ENCODE assay signal across 17 cellular contexts in genomic region chr3:156349111-156349510, GRCh38.
DNase-seq lines count a peak whose midpoint lies in the region; ATAC-seq and TF ChIP-seq lines count a peak whose summit lies in the region.
"Had no signal": no experiment of that assay in that cellular context is flagged by ENCODE, and none has a peak within 500 bp of the region (broad histone marks: within the 10 kb centered on the region; RNA-seq: fewer than 3 reads in every experiment).

No MANE protein-coding gene starts in this region.

- H3K27me3 ChIP-seq in SK-N-SH (ENCODE audit: insufficient read depth) (no peaks in the 10 kb centered on the region), Loucy (ENCODE audit: insufficient read depth, low read length, poor library complexity, severe bottlenecking) (no peaks in the 10 kb centered on the region)
- H3K27me3 ChIP-seq: BLaER1 had no signal

- H3K9me2 ChIP-seq in SK-N-SH, result no peaks in the 10 kb centered on the region
- no peaks in the 10 kb centered on the region for H3K9me2 ChIP-seq in Loucy (replicated peaks; ENCODE audit: low read depth, low read length)

- no peaks in the 10 kb centered on the region for H3K9me3 ChIP-seq in SK-N-SH
- no peaks in the 10 kb centered on the region for H3K9me3 ChIP-seq in Loucy (ENCODE audit: insufficient read depth, low read depth, low read length)
- H3K9me3 ChIP-seq: BLaER1, Caco-2 had no signal

- TF ChIP-seq RAD21 in SK-N-SH (IDR thresholded peaks at IDR 0.05; ENCODE audit: low read length), result no peak

- peaks cover 8% of the 10 kb centered on the region for H3F3A ChIP-seq in SK-N-SH (replicated peaks; ENCODE audit: insufficient read depth)
- no peaks in the 10 kb centered on the region for H3F3A ChIP-seq in Loucy (ENCODE audit: low read depth)

- H3K27ac ChIP-seq in SK-N-SH (ENCODE audit: low read depth in 2 of 2, low read length in 1 of 2), result no peak overlapping the region
- H3K27ac ChIP-seq: 22Rv1, BLaER1, C4-2B, GM23248 had no signal

- H3K79me2 ChIP-seq in SK-N-SH (ENCODE audit: insufficient read depth) (peaks cover 96% of the 10 kb centered on the region), Loucy (ENCODE audit: insufficient read depth, low read length) (no peaks in the 10 kb centered on the region)

- H3K9ac ChIP-seq in SK-N-SH, result no peak overlapping the region
- peak overlapping the region; percentile 8 for H3K9ac ChIP-seq in Loucy (ENCODE audit: low read depth, low read length, poor library complexity, severe bottlenecking)
- H3K9ac ChIP-seq: BLaER1, GM23248 had no signal

- TF ChIP-seq EP300 in SK-N-SH (IDR thresholded peaks at IDR 0.05; ENCODE audit: borderline replicate concordance in 1 of 2, low read depth in 1 of 2, low read length in 1 of 2), result no peak

- POLR2A ChIA-PET in SK-N-SH (lab: Yijun Ruan, JAX), result no interaction called here

- CTCF ChIA-PET in SK-N-SH (lab: Yijun Ruan, JAX), result no interaction called here

- H2AFZ ChIP-seq in SK-N-SH (ENCODE audit: low read depth) (no peak overlapping the region), Loucy (ENCODE audit: low read length) (peak overlapping the region; percentile 54; the same call in 1 of the 2 replicates)
- H2AFZ ChIP-seq: GM23248 had no signal

- no peaks in the 10 kb centered on the region; a peak in 2 of 4 replicates for H3K4me1 ChIP-seq in SK-N-SH (ENCODE audit: control insufficient read depth in 1 of 2, insufficient read depth in 2 of 2, low read depth in 1 of 2, low read length in 1 of 2)
- peaks cover 37% of the 10 kb centered on the region for H3K4me1 ChIP-seq in Loucy (ENCODE audit: insufficient read depth, low read length, poor library complexity, severe bottlenecking)
- H3K4me1 ChIP-seq: Caco-2 had no signal

- H3K4me3 ChIP-seq in SK-N-SH (ENCODE audit: low read depth in 2 of 2, low read length in 1 of 2) (no peak overlapping the region), Loucy (ENCODE audit: low read length, poor library complexity, severe bottlenecking) (no peak overlapping the region)
- H3K4me3 ChIP-seq: BLaER1, GM23248 had no signal

- H3K36me3 ChIP-seq in SK-N-SH (replicated peaks in 1 of 2; ENCODE audit: control insufficient read depth in 1 of 2, insufficient read depth in 2 of 2, low read length in 1 of 2), result peaks cover 15 to 24% of the 10 kb centered on the region in 2 experiments
- H3K36me3 ChIP-seq in Loucy (ENCODE audit: insufficient read depth, low read length), result no peaks in the 10 kb centered on the region
- H3K36me3 ChIP-seq: BLaER1 had no signal

- TF ChIP-seq CTCF in SK-N-SH (IDR thresholded peaks at IDR 0.05), result no peak
- TF ChIP-seq CTCF in Loucy (conservative IDR thresholded peaks at IDR 0.05; ENCODE audit: low read length), result no peak

- no peak for DNase-seq in SK-N-SH
- DNase-seq in left lobe of liver (ENCODE audit: low spot score), result no peak
- no peak for DNase-seq in stimulated activated CD4-positive, alpha-beta T cell treated with anti-CD3 and anti-CD28 coated beads, Interleukin-15, amount 100 ng/mL, for 24 hours
- DNase-seq in NCI-H446 treated with DMSO at 0.1 percent for 48 hours (lab: John Stamatoyannopoulos, UW), result no peak
- DNase-seq: Caco-2; CD4-positive, CD25-positive, alpha-beta regulatory T cell; CD8-positive, alpha-beta T cell; DMS153; DND-41; GM23248; H7; HCEC 1CT had no signal

- H4K20me1 ChIP-seq in SK-N-SH (ENCODE audit: insufficient read depth), result no peaks in the 10 kb centered on the region
- no peaks in the 10 kb centered on the region for H4K20me1 ChIP-seq in Loucy (ENCODE audit: insufficient read depth, low read length, poor library complexity, severe bottlenecking)
- H4K20me1 ChIP-seq: BLaER1 had no signal

- H3K4me2 ChIP-seq in SK-N-SH (no peak overlapping the region), Loucy (ENCODE audit: low read depth, low read length, poor library complexity, severe bottlenecking) (peak overlapping the region; percentile 57)
- H3K4me2 ChIP-seq: BLaER1 had no signal

- ATAC-seq in SK-N-SH treated with all-trans-retinoic acid at 6 μM for 48 hours (peak; percentile 32; the same call in 2 of the 3 replicates), left lobe of liver (peak; percentile 28)
- ATAC-seq: CD8-positive, alpha-beta T cell had no signal

TF ChIP-seq in SK-N-SH treated with all-trans-retinoic acid at 6 μM for 48 hours, 23 proteins besides CTCF, POLR2A, EP300 and RAD21:
- no peak for TF ChIP-seq OSR1 (CRISPR knock-in tag; IDR thresholded peaks at IDR 0.05)
- no peak for TF ChIP-seq ZFP3 (CRISPR knock-in tag; IDR thresholded peaks at IDR 0.05)
- TF ChIP-seq CSDC2 (CRISPR knock-in tag; IDR thresholded peaks at IDR 0.05), result no peak

TF ChIP-seq in SK-N-SH, 30 proteins besides CTCF, POLR2A, EP300 and RAD21 (continues in another document):
- no peak for TF ChIP-seq POLR2AphosphoS5 (IDR thresholded peaks at IDR 0.05; ENCODE audit: low read depth, low read length)
- no peak for TF ChIP-seq RFX5 (IDR thresholded peaks at IDR 0.05; ENCODE audit: low read length)
- TF ChIP-seq SIN3A (IDR thresholded peaks at IDR 0.05; ENCODE audit: borderline replicate concordance, low read depth, low read length), result no peak
- TF ChIP-seq FOSL2 (IDR thresholded peaks at IDR 0.05; ENCODE audit: borderline replicate concordance, low read depth), result no peak
- TF ChIP-seq TEAD4 (IDR thresholded peaks at IDR 0.05; ENCODE audit: borderline replicate concordance, insufficient read depth), result no peak
- TF ChIP-seq GABPA (IDR thresholded peaks at IDR 0.05; ENCODE audit: low read depth), result no peak
- TF ChIP-seq REST (IDR thresholded peaks at IDR 0.05; ENCODE audit: low read depth, low read length), result no peak
- no peak for TF ChIP-seq USF1 (IDR thresholded peaks at IDR 0.05; ENCODE audit: borderline replicate concordance, low read depth)
- no peak for TF ChIP-seq GATA2 (CRISPR knock-in tag; IDR thresholded peaks at IDR 0.05)
- TF ChIP-seq MXI1 (IDR thresholded peaks at IDR 0.05; ENCODE audit: low read depth, low read length), result no peak
- no peak for TF ChIP-seq TCF12 (IDR thresholded peaks at IDR 0.05)
- TF ChIP-seq ZBTB33 (IDR thresholded peaks at IDR 0.05; ENCODE audit: borderline replicate concordance, low read depth), result no peak
- TF ChIP-seq EZH2phosphoT487 (IDR thresholded peaks at IDR 0.05; ENCODE audit: borderline replicate concordance, low read depth), result no peak
- TF ChIP-seq JUND (IDR thresholded peaks at IDR 0.05), result no peak
- no peak for TF ChIP-seq RCOR1 (IDR thresholded peaks at IDR 0.05; ENCODE audit: low read length)
- no peak for TF ChIP-seq IRF3 (IDR thresholded peaks at IDR 0.05; ENCODE audit: low read depth, low read length)
- no peak for TF ChIP-seq CHD2 (IDR thresholded peaks at IDR 0.05; ENCODE audit: low read length, partially characterized antibody)
